2 cellular contexts compared by ENCODE assay signal in the genomic region with DNA sequence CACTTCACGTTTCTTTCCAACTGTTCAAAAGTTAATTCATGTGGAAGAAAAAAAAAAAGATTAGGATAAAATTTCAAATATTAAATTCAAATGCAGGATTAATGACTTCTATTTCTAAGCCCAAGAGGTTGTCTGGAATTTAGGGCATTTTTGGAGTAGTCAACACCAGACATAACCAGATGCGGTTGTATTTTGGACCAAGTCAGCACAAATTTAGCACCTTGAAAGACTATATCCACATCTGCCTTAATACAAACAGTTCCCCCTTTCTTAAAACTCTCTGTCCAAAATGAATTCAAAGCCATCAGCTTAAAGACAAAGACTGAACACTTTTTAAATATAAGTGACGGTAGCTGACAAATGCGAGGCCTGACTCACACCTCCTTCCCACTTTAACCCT.
A peak's percentile ranks its signal among the peaks of the same experiment; 100 is the strongest.
TF ChIP-seq lines count a peak whose summit lies in the region.

No MANE protein-coding gene starts in this region.

TF ChIP-seq in HepG2, 621 proteins besides CTCF, POLR2A, EP300 and RAD21:
- TF ChIP-seq MXI1 (IDR thresholded peaks at IDR 0.05; ENCODE audit: borderline replicate concordance, low read depth, low read length) = no peak
- TF ChIP-seq ZNF652 (CRISPR knock-in tag; IDR thresholded peaks at IDR 0.05; ENCODE audit: borderline replicate concordance, low read depth) = 0 out of 2 replicates have a peak, but pooled peaks have one; percentile 27
- TF ChIP-seq ZNF362 (CRISPR knock-in tag; IDR thresholded peaks at IDR 0.05; ENCODE audit: borderline replicate concordance) = no peak
- TF ChIP-seq CEBPZ (IDR thresholded peaks at IDR 0.05; ENCODE audit: low read length) = no peak
- peak; percentile 68 for TF ChIP-seq MAFF (IDR thresholded peaks at IDR 0.05; ENCODE audit: low read depth, low read length)
- TF ChIP-seq ELF1 (CRISPR knock-in tag; IDR thresholded peaks at IDR 0.05) = no peak
- TF ChIP-seq MAFK (conservative IDR thresholded peaks at IDR 0.05 in 1 of 2, IDR thresholded peaks at IDR 0.05 in 1 of 2; ENCODE audit: low read length in 2 of 2) = peak; percentile 68 to 78
- TF ChIP-seq ZNF205 (CRISPR knock-in tag; IDR thresholded peaks at IDR 0.05) = no peak
- no peak for TF ChIP-seq IRF1 (CRISPR knock-in tag; IDR thresholded peaks at IDR 0.05; ENCODE audit: low read depth)

TF ChIP-seq in H1, 55 proteins besides CTCF, POLR2A, EP300 and RAD21:
- TF ChIP-seq MAFK (IDR thresholded peaks at IDR 0.05; ENCODE audit: low read depth, low read length) = peak; percentile 6; the same call in 1 of the 2 replicates
- TF ChIP-seq USF2 (IDR thresholded peaks at IDR 0.05; ENCODE audit: low read length) = no peak
